22 cellular contexts compared by ENCODE assay signal in the genomic region with DNA sequence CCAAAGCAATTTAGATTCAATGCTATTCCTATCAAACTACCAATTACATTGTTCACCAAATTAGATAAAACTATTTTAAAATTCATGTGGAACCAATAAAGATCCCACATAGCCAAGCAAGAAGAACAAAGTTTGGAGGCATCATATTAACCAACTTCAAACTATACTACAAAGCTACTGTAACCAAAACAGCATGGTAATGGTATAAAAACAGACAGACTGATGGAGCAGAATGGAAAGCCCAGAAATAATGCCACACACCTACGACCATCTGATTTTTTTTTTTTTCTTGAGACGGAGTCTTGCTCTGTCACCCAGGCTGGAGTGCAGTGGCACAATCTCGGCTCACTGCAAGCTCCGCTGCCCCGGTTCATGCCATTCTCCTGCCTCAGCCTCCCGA. TPM values are rescaled to one million over a fixed set of nuclear protein-coding genes. Genes with fewer than 3 reads are reported as not detected.
DNase-seq lines count a peak whose midpoint lies in the region; ATAC-seq, FAIRE-seq and TF ChIP-seq lines count a peak whose summit lies in the region.
"Had no signal": no experiment of that assay in that cellular context is flagged by ENCODE, and none has a peak within 500 bp of the region (broad histone marks: within the 10 kb centered on the region; RNA-seq: fewer than 3 reads in every experiment).

No MANE protein-coding gene starts in this region.

- FAIRE-seq in K562 (lab: Jason Lieb, UNC), result no peak
- FAIRE-seq: A549, GM12892 had no signal

- peaks cover 89 to 98% (median 95%) of the 10 kb centered on the region in 11 experiments for H3K9me3 ChIP-seq in BLaER1 treated with 17β-estradiol and CSF1 and Interleukin-3, amounts not matched to agents 10 nM and 100 nM (replicated peaks in 1 of 11)
- H3K9me3 ChIP-seq in K562 (replicated peaks; ENCODE audit: control insufficient read depth, insufficient read depth, low read depth, low read length), result peaks cover 15% of the 10 kb centered on the region

- intact Hi-C loops in K562 (cut with micrococcal nuclease), result no loop called here

- H3K79me2 ChIP-seq in K562 (ENCODE audit: control insufficient read depth, insufficient read depth, low read length), result peaks cover 95% of the 10 kb centered on the region

- WGBS in K562 (ENCODE audit: insufficient coverage, low coverage, missing lambda C conversion rate), result 92% methylated on average over 6 of the region's 6 CpGs

- no peak overlapping the region for H3K27ac Mint-ChIP-seq in WTC11
- H3K27ac Mint-ChIP-seq: CD4-positive, alpha-beta memory T cell; GM23338; H9 had no signal

- POLR2A ChIA-PET in WTC11 (lab: Charles Lee) (no interaction called here), K562 (lab: Yijun Ruan, JAX) (interaction anchor here (1.0 kb wide), 1 partner anchor 157 kb away, joined by 3 read pairs; a partner anchor contains a TSS)

- H3K27ac ChIP-seq in BLaER1 treated with 17β-estradiol and CSF1 and Interleukin-3, amounts not matched to agents 10 nM and 100 nM, result no peak overlapping the region
- H3K27ac ChIP-seq in K562 (ENCODE audit: extremely low read depth, low read depth, low read length), result no peak overlapping the region
- H3K27ac ChIP-seq: A549 had no signal

- H2AFZ ChIP-seq in K562 (ENCODE audit: low read depth, low read length), result no peak overlapping the region
- H2AFZ ChIP-seq: GM23338 had no signal

- DNase-seq in WTC11 (ENCODE audit: low spot score), result no peak
- DNase-seq in K562 (ENCODE audit: extremely low read depth in 1 of 4, low spot score in 3 of 4), result no peak
- no peak for DNase-seq in activated gamma-delta T cell treated with Interleukin-2 at 50 U/mL for 16 hours
- DNase-seq: 8988T; ACHN; AML-193; BE2C; C1 segment of cervical spinal cord; Calu3; CD4-positive, alpha-beta memory T cell; COR-L47; DMS53; DMS79 treated with DMSO at 0.1 percent for 48 hours; GF-D8; H9 had no signal

- in situ Hi-C loops in K562 (cut with MboI), result no loop called here

- no peak for TF ChIP-seq EP300 in K562 (IDR thresholded peaks at IDR 0.05; ENCODE audit: low read length)

- H3K9ac ChIP-seq in BLaER1 treated with 17β-estradiol and CSF1 and Interleukin-3, amounts not matched to agents 10 nM and 100 nM, result no peak overlapping the region
- no peak overlapping the region for H3K9ac ChIP-seq in K562 (ENCODE audit: insufficient read depth in 1 of 2, low read depth in 2 of 2, low read length in 2 of 2)

- no peaks in the 10 kb centered on the region; the same call in 1 of the 2 replicates for H3K27me3 Mint-ChIP-seq in WTC11 (ENCODE audit: low read depth)
- H3K27me3 Mint-ChIP-seq: CD4-positive, alpha-beta memory T cell had no signal

- TF ChIP-seq RAD21 in K562 (CRISPR knock-in tag; conservative IDR thresholded peaks at IDR 0.05 in 1 of 2, IDR thresholded peaks at IDR 0.05 in 1 of 2), result no peak

- peaks cover 45% of the 10 kb centered on the region for H3K4me1 Mint-ChIP-seq in WTC11

- peaks cover 50% of the 10 kb centered on the region for H3K36me3 Mint-ChIP-seq in WTC11

- H3K9me1 ChIP-seq in K562 (ENCODE audit: control insufficient read depth, insufficient read depth, low read length), result no peaks in the 10 kb centered on the region

- H3K4me1 ChIP-seq in BLaER1 treated with 17β-estradiol and CSF1 and Interleukin-3, amounts not matched to agents 10 nM and 100 nM, result peaks cover 6 to 22% (median 6%) of the 10 kb centered on the region in 10 experiments; a peak in 17 of 20 replicates
- H3K4me1 ChIP-seq in K562 (replicated peaks in 1 of 2; ENCODE audit: control insufficient read depth in 2 of 2, insufficient read depth in 2 of 2, low read length in 2 of 2), result no peaks in the 10 kb centered on the region; a peak in 1 of 5 replicates
- H3K4me1 ChIP-seq: A549, BE2C had no signal

- no peaks in the 10 kb centered on the region for H3K27me3 ChIP-seq in BLaER1 treated with 17β-estradiol and CSF1 and Interleukin-3, amounts not matched to agents 10 nM and 100 nM
- H3K27me3 ChIP-seq in K562 (ENCODE audit: control insufficient read depth in 2 of 2, insufficient read depth in 2 of 2, low read length in 2 of 2), result no peaks in the 10 kb centered on the region
- H3K27me3 ChIP-seq: BE2C had no signal

- peaks cover 84 to 99% (median 96%) of the 10 kb centered on the region in 11 experiments for H3K36me3 ChIP-seq in BLaER1 treated with 17β-estradiol and CSF1 and Interleukin-3, amounts not matched to agents 10 nM and 100 nM
- H3K36me3 ChIP-seq in K562 (ENCODE audit: control insufficient read depth, insufficient read depth, low read length), result peaks cover 34% of the 10 kb centered on the region

- H3K4me3 Mint-ChIP-seq in WTC11, result no peak overlapping the region
- H3K4me3 Mint-ChIP-seq: CD4-positive, alpha-beta memory T cell; GM23338; H9 had no signal

- peaks cover 49% of the 10 kb centered on the region for H3K9me3 Mint-ChIP-seq in WTC11

- TF ChIP-seq CTCF in WTC11 (IDR thresholded peaks at IDR 0.05) (no peak), K562 (IDR thresholded peaks at IDR 0.05 in 2 of 3, conservative IDR thresholded peaks at IDR 0.05 in 1 of 3; ENCODE audit: insufficient read depth in 2 of 3, low read depth in 1 of 3, low read length in 3 of 3) (no peak)

- peak overlapping the region in 9 of 10 experiments; percentile 0 to 36 (median 23); a peak in 9 of 20 replicates for H3K4me3 ChIP-seq in BLaER1 treated with 17β-estradiol and CSF1 and Interleukin-3, amounts not matched to agents 10 nM and 100 nM
- no peak overlapping the region for H3K4me3 ChIP-seq in K562
- H3K4me3 ChIP-seq: A549, GM23338 had no signal

- ATAC-seq in WTC11 (no peak), K562 (no peak), HG03571 (IDR thresholded peaks at IDR 0.05; ENCODE audit: unreplicated experiment) (no peak), GM19324 (IDR thresholded peaks at IDR 0.05; ENCODE audit: low FRiP score, unreplicated experiment) (no peak)
- ATAC-seq: A549, GM23338, HCT116 had no signal

- H3K4me2 ChIP-seq in BLaER1 treated with 17β-estradiol and CSF1 and Interleukin-3, amounts not matched to agents 10 nM and 100 nM, result no peak overlapping the region
- no peak overlapping the region for H3K4me2 ChIP-seq in K562 (ENCODE audit: insufficient read depth, low read length)
- H3K4me2 ChIP-seq: A549, GM23338 had no signal

- H4K20me1 ChIP-seq in BLaER1 treated with 17β-estradiol and CSF1 and Interleukin-3, amounts not matched to agents 10 nM and 100 nM, result peaks cover 3 to 86% (median 34%) of the 10 kb centered on the region in 11 experiments; a peak in 18 of 22 replicates
- H4K20me1 ChIP-seq in K562 (replicated peaks; ENCODE audit: control insufficient read depth, insufficient read depth, low read length), result no peaks in the 10 kb centered on the region

- CTCF ChIA-PET in WTC11 (lab: Charles Lee) (interaction anchor here (2.5 kb wide), 1 partner anchor 18 kb away, joined by 15 read pairs; no protein-coding TSS in a partner anchor), K562 (lab: Yijun Ruan, JAX; ENCODE audit: low intra/inter-chr PET ratio) (no interaction called here)

- no TSS peak for BruUV-seq in K562 (replicated peaks; lab: Mats Ljungman, UMichigan)

- TF ChIP-seq POLR2A in K562 (conservative IDR thresholded peaks at IDR 0.05), result no peak

TF ChIP-seq in WTC11, 78 proteins besides CTCF, POLR2A, EP300 and RAD21:
- TF ChIP-seq GTF2I (CRISPR knock-in tag; conservative IDR thresholded peaks at IDR 0.05), result peak; percentile 47; the same call in 1 of the 2 replicates
- no peak for TF ChIP-seq ZNF121 (CRISPR knock-in tag; IDR thresholded peaks at IDR 0.05)

TF ChIP-seq in K562, 482 proteins besides CTCF, POLR2A, EP300 and RAD21:
- TF ChIP-seq, protein P1, sequence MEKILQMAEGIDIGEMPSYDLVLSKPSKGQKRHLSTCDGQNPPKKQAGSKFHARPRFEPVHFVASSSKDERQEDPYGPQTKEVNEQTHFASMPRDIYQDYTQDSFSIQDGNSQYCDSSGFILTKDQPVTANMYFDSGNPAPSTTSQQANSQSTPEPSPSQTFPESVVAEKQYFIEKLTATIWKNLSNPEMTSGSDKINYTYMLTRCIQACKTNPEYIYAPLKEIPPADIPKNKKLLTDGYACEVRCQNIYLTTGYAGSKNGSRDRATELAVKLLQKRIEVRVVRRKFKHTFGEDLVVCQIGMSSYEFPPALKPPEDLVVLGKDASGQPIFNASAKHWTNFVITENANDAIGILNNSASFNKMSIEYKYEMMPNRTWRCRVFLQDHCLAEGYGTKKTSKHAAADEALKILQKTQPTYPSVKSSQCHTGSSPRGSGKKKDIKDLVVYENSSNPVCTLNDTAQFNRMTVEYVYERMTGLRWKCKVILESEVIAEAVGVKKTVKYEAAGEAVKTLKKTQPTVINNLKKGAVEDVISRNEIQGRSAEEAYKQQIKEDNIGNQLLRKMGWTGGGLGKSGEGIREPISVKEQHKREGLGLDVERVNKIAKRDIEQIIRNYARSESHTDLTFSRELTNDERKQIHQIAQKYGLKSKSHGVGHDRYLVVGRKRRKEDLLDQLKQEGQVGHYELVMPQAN (IDR thresholded peaks at IDR 0.05; ENCODE audit: borderline replicate concordance), result no peak
- no peak for TF ChIP-seq RBM17 (IDR thresholded peaks at IDR 0.05; ENCODE audit: borderline replicate concordance, low read depth, low read length)
- peak; percentile 61; the same call in 1 of the 2 replicates for TF ChIP-seq BCOR (IDR thresholded peaks at IDR 0.05)
- TF ChIP-seq TRIM28 (IDR thresholded peaks at IDR 0.05), result peak; percentile 74; the same call in 1 of the 2 replicates
- TF ChIP-seq RBM25 (IDR thresholded peaks at IDR 0.05; ENCODE audit: low read depth, low read length, severe bottlenecking), result peak; percentile 81
- TF ChIP-seq SMARCA5 (IDR thresholded peaks at IDR 0.05), result peak; percentile 59; the same call in 1 of the 2 replicates

RNA-seq across cellular contexts. Expression of a gene that starts 7.1 kb away (rescaled TPM):
- total RNA-seq in WTC11 (2021), result 31.8 to 33.8 TPM (median 33.0 TPM) in 3 replicates
- 52.9 and 136 TPM in 2 replicates for total RNA-seq in K562 (2011; cell fraction: chromatin; rRNA removed; ENCODE audit: low replicate concordance)
- total RNA-seq in K562 (2011; cell fraction: nucleolus; rRNA removed), result 31.4 and 39.0 TPM in 2 replicates
- total RNA-seq in K562 (2011; cell fraction: nucleoplasm; rRNA removed), result 62.0 and 100 TPM in 2 replicates
- 28.2 and 31.2 TPM in 2 replicates for total RNA-seq in K562 (2014; rRNA removed)
- 71.5 and 74.9 TPM in 2 replicates for total RNA-seq in K562 (2014; rRNA removed; fragmentation: Illumina TruSeq; extraction: Trizol)
- 63.2 and 68.5 TPM in 2 replicates for total RNA-seq in K562 (2015; rRNA removed; fragmentation: Illumina TruSeq; extraction: Trizol)
- 43.1 and 47.1 TPM in 2 replicates for total RNA-seq in K562 (2021)
- 20.2 TPM in 2 replicates for polyA plus RNA-seq in K562 (2011; rRNA removed)
- 3.4 and 9.2 TPM in 2 replicates for polyA plus RNA-seq in K562 (2011; cell fraction: cytosol; rRNA removed)
- 13.8 and 23.5 TPM in 2 replicates for polyA plus RNA-seq in K562 (2011; cell fraction: nucleus; rRNA removed)
- polyA plus RNA-seq in K562 (2012), result 9.4 and 9.9 TPM in 2 replicates
- polyA plus RNA-seq in K562 (2014; fragmentation: Illumina TruSeq; extraction: Trizol), result 14.7 and 15.0 TPM in 2 replicates
- polyA plus RNA-seq in K562 (2014; fragmentation: Nextera tagmentation; extraction: Ambion mirVana), result 10 to 100 TPM in 1 of 2 experiments, 1 to 10 TPM in 1; 7.6 to 13.6 TPM
- 12.5 and 13.5 TPM in 2 replicates for polyA plus RNA-seq in K562 (2014; rRNA removed)
- polyA minus RNA-seq in K562 (2011; rRNA and poly(A)+ RNA removed), result 141 and 252 TPM in 2 replicates
- polyA minus RNA-seq in K562 (2011; cell fraction: cytosol; rRNA and poly(A)+ RNA removed), result 58.9 and 64.8 TPM in 2 replicates
- polyA minus RNA-seq in K562 (2011; cell fraction: nucleus; rRNA and poly(A)+ RNA removed), result 21.0 and 48.3 TPM in 2 replicates
